1 cellular context compared by ENCODE assay signal in the genomic region with DNA sequence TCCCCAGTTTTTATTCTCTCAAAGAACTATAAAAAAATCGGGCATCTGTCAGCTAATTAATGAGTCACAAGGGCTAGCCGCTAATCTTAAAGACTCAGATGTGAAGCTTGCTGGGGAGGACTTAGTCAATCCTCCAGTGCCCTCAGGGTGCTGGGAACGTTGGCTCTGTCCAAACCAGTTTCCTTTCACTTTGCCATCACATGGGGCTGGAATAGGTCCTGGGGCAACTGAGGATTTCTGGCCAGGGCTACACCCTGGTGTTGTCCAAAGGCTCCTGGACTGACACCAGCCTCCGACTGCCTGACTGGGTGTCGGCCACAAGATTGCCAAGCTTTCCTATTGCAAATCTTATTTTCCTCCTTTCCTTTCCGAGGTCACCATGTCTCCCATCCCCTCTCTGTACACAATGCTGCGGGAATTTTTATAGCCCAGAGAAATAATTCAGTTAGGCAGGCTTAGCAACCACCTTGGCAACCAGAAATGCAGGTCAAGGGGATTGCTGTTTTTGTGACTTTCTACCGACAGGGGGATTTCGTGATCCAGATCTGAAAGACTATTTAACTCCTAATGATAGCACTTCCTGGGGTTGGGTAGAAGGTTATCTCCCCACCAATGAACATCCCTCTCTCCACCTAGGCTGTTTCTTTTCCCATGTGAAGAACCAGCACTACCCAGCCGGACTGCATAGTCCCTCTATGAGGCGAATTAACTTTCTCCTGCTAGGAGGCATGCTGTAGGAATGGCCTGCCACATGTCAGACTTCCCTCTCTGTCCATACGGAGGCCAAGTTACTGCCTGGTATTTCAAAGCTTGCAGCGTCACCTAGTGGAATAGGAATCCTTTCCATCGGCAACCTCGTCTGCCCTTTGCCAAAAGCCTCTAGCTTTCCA.
TF ChIP-seq lines count a peak whose summit lies in the region.

No MANE protein-coding gene starts in this region.

TF ChIP-seq in GM23338, 12 proteins besides CTCF, POLR2A, EP300 and RAD21 (continued from another document):
- TF ChIP-seq ZNF462 (CRISPR knock-in tag; IDR thresholded peaks at IDR 0.05) = no peak
- TF ChIP-seq EZH2 (IDR thresholded peaks at IDR 0.05; ENCODE audit: low read depth, unreplicated experiment) = no peak
- TF ChIP-seq, protein P1, sequence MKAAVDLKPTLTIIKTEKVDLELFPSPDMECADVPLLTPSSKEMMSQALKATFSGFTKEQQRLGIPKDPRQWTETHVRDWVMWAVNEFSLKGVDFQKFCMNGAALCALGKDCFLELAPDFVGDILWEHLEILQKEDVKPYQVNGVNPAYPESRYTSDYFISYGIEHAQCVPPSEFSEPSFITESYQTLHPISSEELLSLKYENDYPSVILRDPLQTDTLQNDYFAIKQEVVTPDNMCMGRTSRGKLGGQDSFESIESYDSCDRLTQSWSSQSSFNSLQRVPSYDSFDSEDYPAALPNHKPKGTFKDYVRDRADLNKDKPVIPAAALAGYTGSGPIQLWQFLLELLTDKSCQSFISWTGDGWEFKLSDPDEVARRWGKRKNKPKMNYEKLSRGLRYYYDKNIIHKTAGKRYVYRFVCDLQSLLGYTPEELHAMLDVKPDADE (IDR thresholded peaks at IDR 0.05) = no peak
